25 cellular contexts compared by ENCODE assay signal in genomic region chr11:119511601-119512000, GRCh38.
"Had no signal": no experiment of that assay in that cellular context is flagged by ENCODE, and none has a peak within 500 bp of the region (broad histone marks: within the 10 kb centered on the region; RNA-seq: fewer than 3 reads in every experiment).

No MANE protein-coding gene starts in this region.

- H3K4me1 ChIP-seq: gastrocnemius medialis, prostate gland, right atrium auricular region, transverse colon had no signal

- H3K9me3 ChIP-seq: gastrocnemius medialis, heart left ventricle, mucosa of descending colon, prostate gland, right atrium auricular region, suprapubic skin, transverse colon had no signal

- H3K4me3 ChIP-seq: gastrocnemius medialis, heart left ventricle, hepatocyte, mucosa of descending colon, neural progenitor cell, prostate gland, right atrium auricular region, smooth muscle cell, suprapubic skin, transverse colon had no signal

- DNase-seq: effector CD8-positive, alpha-beta T cell; endodermal cell; foreskin fibroblast; gastrocnemius medialis; heart left ventricle; kidney; mesenchymal stem cell; mucosa of descending colon; naive B cell; stimulated activated CD4-positive, alpha-beta T cell treated with anti-CD3 and anti-CD28 coated beads, Interleukin-12 subunit alpha, Interleukin-12 subunit beta, amount 100 ng/mL, for 4 hours; stimulated activated CD4-positive, alpha-beta T cell treated with anti-CD3 and anti-CD28 coated beads, Interleukin-1b, Interleukin-23, amount 100 ng/mL, for 48 hours; stimulated activated CD4-positive, alpha-beta T cell treated with anti-CD3 and anti-CD28 coated beads, Interleukin-4, amount 100 ng/mL, for 1 hour; stimulated activated CD8-positive, alpha-beta memory T cell treated with anti-CD3 and anti-CD28 coated beads, Interleukin-4, amount 100 ng/mL, for 48 hours; transverse colon had no signal

- H3K79me2 ChIP-seq: hepatocyte had no signal

- H3K4me3 Mint-ChIP-seq: endodermal cell; mesothelial cell of epicardium; natural killer cell treated with Interleukin-12 subunit alpha and Interleukin-12 subunit beta and Interleukin-15 and Interleukin-18, amount 100 ng/mL, for 72 hours had no signal

- H3K36me3 Mint-ChIP-seq: mesothelial cell of epicardium; naive B cell; natural killer cell treated with Interleukin-12 subunit alpha and Interleukin-12 subunit beta and Interleukin-15 and Interleukin-18, amount 100 ng/mL, for 72 hours; neural progenitor cell had no signal

- H2AFZ ChIP-seq: hepatocyte, neural progenitor cell had no signal

- H3K4me1 Mint-ChIP-seq: mesothelial cell of epicardium had no signal

- H3K9me3 Mint-ChIP-seq: natural killer cell treated with Interleukin-12 subunit alpha and Interleukin-12 subunit beta and Interleukin-15 and Interleukin-18, amount 100 ng/mL, for 72 hours had no signal

- H3K27ac ChIP-seq: epithelial cell of prostate, gastrocnemius medialis, heart left ventricle, hepatocyte, neural progenitor cell, prostate gland, right atrium auricular region, suprapubic skin, transverse colon had no signal

- ATAC-seq: gastrocnemius medialis, heart left ventricle, left lobe of liver, mucosa of descending colon, sciatic nerve had no signal

- H3K27me3 ChIP-seq: neural progenitor cell, right atrium auricular region had no signal

- H3K36me3 ChIP-seq: gastrocnemius medialis, heart left ventricle, neural progenitor cell, prostate gland, right atrium auricular region, suprapubic skin, transverse colon had no signal

- H3K9ac ChIP-seq: neural progenitor cell had no signal

- H3K27ac Mint-ChIP-seq: endodermal cell; mesothelial cell of epicardium; naive B cell; natural killer cell treated with Interleukin-12 subunit alpha and Interleukin-12 subunit beta and Interleukin-15 and Interleukin-18, amount 100 ng/mL, for 72 hours had no signal

- H3K4me2 ChIP-seq: hepatocyte, smooth muscle cell had no signal
